In the genomic region with DNA sequence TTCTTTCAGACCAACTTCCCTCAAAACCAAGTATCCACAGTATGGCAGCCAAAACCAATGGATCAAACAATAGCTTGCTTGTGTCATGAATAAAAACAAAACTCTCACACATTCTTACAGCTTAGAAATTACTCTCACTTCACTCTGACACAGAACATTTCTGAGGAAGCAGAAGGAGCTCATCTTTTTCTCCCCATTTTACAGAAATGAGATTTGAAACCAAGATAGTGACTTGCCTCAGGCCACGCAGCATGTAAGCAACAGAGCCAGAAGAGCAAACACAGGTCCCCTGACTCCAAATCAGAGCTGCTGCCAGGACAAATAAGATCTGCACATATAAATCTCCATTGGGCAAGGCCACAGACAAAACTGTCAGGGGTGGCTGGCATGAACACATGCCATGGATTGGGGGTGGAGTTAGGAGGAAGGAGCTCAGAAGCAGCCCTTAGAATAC, we compare ENCODE assay signal across 8 cellular contexts.
A peak's percentile ranks its signal among the peaks of the same experiment; 100 is the strongest.
DNase-seq lines count a peak whose midpoint lies in the region; ATAC-seq and TF ChIP-seq lines count a peak whose summit lies in the region.

No MANE protein-coding gene starts in this region.

- DNase-seq in BE2C = peak; percentile 32
- DNase-seq in activated B cell treated with CpG ODN at 0.5 μM for 24 hours = no peak
- peak in 1 of 2 donors; percentile 40 for DNase-seq in gastrocnemius medialis
- DNase-seq in type B pancreatic cell (ENCODE audit: extremely low spot score, unreplicated experiment) = no peak
- no peak for DNase-seq in NCI-H187 treated with DMSO at 0.1 percent for 48 hours (lab: John Stamatoyannopoulos, UW)
- DNase-seq in amygdala (lab: John Stamatoyannopoulos, UW) = no peak

- TF ChIP-seq CTCF in BE2C (IDR thresholded peaks at IDR 0.05; ENCODE audit: low read depth, low read length) (no peak), activated B cell treated with CpG ODN at 0.5 μM for 24 hours (IDR thresholded peaks at IDR 0.05) (no peak), gastrocnemius medialis (IDR thresholded peaks at IDR 0.05 in 4 of 5, conservative IDR thresholded peaks at IDR 0.05 in 1 of 5) (no peak), type B pancreatic cell (conservative IDR thresholded peaks at IDR 0.05) (no peak)

- CTCF ChIA-PET in activated B cell treated with CpG ODN at 0.5 μM for 24 hours (lab: Charles Lee) = interaction anchor here (1.2 to 1.9 kb wide), 2 partner anchors 10 to 140 kb away, joined by 4 to 6 read pairs; no protein-coding TSS in a partner anchor

- H3K4me1 ChIP-seq in BE2C (peaks cover 28% of the 10 kb centered on the region), gastrocnemius medialis (peaks cover 81 to 86% of the 10 kb centered on the region in 2 donors)

- peaks cover 62% of the 10 kb centered on the region for H3K36me3 Mint-ChIP-seq in activated B cell treated with CpG ODN at 0.5 μM for 24 hours (ENCODE audit: low read depth)
- H3K36me3 Mint-ChIP-seq in type B pancreatic cell = no peaks in the 10 kb centered on the region

- in situ Hi-C loops in gastrocnemius medialis (cut with MboI; ENCODE audit: low sequenced_read_pairs in 4 of 4) = no loop called here

- no peak overlapping the region for H3K4me3 ChIP-seq in BE2C (ENCODE audit: low read depth, low read length)
- H3K4me3 ChIP-seq in gastrocnemius medialis = no peak overlapping the region

- H3K9me3 Mint-ChIP-seq in activated B cell treated with CpG ODN at 0.5 μM for 24 hours (no peaks in the 10 kb centered on the region), type B pancreatic cell (no peaks in the 10 kb centered on the region)

- intact Hi-C loops in activated B cell treated with CpG ODN at 0.5 μM for 24 hours (cut with micrococcal nuclease) (loop anchor here (1.0 to 2.0 kb wide), 3 partner anchors 10 to 64 kb away; partner anchors contain the start of gene RAB30), gastrocnemius medialis (cut with DNase I; ENCODE audit: low total_unique reads) (loop anchor here (10.0 kb wide), 1 partner anchor 278 kb away; the partner anchor contains the start of gene CCDC90B)

- H3K4me3 Mint-ChIP-seq in activated B cell treated with CpG ODN at 0.5 μM for 24 hours (peak overlapping the region; percentile 47), type B pancreatic cell (no peak overlapping the region)

- no peak for TF ChIP-seq POLR2A in gastrocnemius medialis (IDR thresholded peaks at IDR 0.05)

- POLR2A ChIA-PET in activated B cell treated with CpG ODN at 0.5 μM for 24 hours (lab: Charles Lee) = interaction anchor here (0.5 to 3.2 kb wide), 13 partner anchors 9 to 150 kb away, joined by 3 to 29 read pairs (median 4); partner anchors contain the start of genes PCF11 and RAB30

- H3K27ac Mint-ChIP-seq in activated B cell treated with CpG ODN at 0.5 μM for 24 hours (peak overlapping the region; percentile 86), type B pancreatic cell (no peak overlapping the region)

- H3K27ac ChIP-seq in gastrocnemius medialis = peak overlapping the region; percentile 73 to 81 (median 77)

- ATAC-seq in GM18867 (IDR thresholded peaks at IDR 0.05; ENCODE audit: unreplicated experiment) (peak; percentile 77), HG03064 (IDR thresholded peaks at IDR 0.05; ENCODE audit: low read depth, unreplicated experiment) (peak; percentile 52), activated B cell treated with CpG ODN at 0.5 μM for 24 hours (ENCODE audit: low read depth) (peak; percentile 59), gastrocnemius medialis (peak; percentile 34 to 45)

- H3K27me3 ChIP-seq in BE2C (no peaks in the 10 kb centered on the region), gastrocnemius medialis (no peaks in the 10 kb centered on the region)

- H3K27me3 Mint-ChIP-seq in activated B cell treated with CpG ODN at 0.5 μM for 24 hours = no peaks in the 10 kb centered on the region
- no peaks in the 10 kb centered on the region for H3K27me3 Mint-ChIP-seq in type B pancreatic cell

- no peaks in the 10 kb centered on the region; the same call in 1 of the 2 replicates for H3K36me3 ChIP-seq in BE2C
- no peaks in the 10 kb centered on the region for H3K36me3 ChIP-seq in gastrocnemius medialis

- no peaks in the 10 kb centered on the region for H3K9me3 ChIP-seq in BE2C
- H3K9me3 ChIP-seq in gastrocnemius medialis = no peaks in the 10 kb centered on the region

- peaks cover 78% of the 10 kb centered on the region for H3K4me1 Mint-ChIP-seq in activated B cell treated with CpG ODN at 0.5 μM for 24 hours
- peaks cover 29% of the 10 kb centered on the region for H3K4me1 Mint-ChIP-seq in type B pancreatic cell (ENCODE audit: unreplicated experiment)
